31 cellular contexts compared by ENCODE assay signal in the genomic region with DNA sequence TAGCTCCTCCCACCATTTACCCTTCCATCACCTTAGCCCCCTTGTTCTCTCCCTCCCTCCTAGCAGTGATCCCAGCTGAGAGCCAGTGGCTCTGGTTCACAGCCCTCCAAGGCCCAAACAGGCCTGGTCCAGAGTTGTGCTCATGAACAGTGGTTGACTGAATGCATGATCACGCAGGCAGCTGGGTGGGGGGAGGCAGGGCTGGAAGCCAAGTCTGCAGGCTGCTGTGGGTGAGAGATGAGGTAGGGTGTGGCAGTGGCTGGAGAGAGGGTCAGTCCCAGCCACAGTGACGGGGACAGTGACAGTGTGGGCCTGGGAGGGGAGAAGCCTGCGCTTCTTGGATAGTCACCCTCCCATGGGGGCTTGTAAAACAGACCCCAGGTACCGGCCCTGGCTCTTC. TPM values are rescaled to one million over a fixed set of nuclear protein-coding genes. Genes with fewer than 3 reads are reported as not detected.
"Had no signal": no experiment of that assay in that cellular context is flagged by ENCODE, and none has a peak within 500 bp of the region (broad histone marks: within the 10 kb centered on the region; RNA-seq: fewer than 3 reads in every experiment).

No MANE protein-coding gene starts in this region.

- H3K36me3 ChIP-seq: stomach, suprapubic skin, thoracic aorta, thyroid gland, tibial artery, tibial nerve, transverse colon, upper lobe of left lung, upper lobe of right lung, uterus, vagina had no signal

- H3K4me3 Mint-ChIP-seq: stimulated activated effector memory CD8-positive, alpha-beta T cell treated with anti-CD3 and anti-CD28 coated beads, Interleukin-12 subunit alpha, Interleukin-12 subunit beta, amount 100 ng/mL, for 72 hours; stimulated activated memory B cell treated with anti-CD40 and anti-IgM and Interleukin-4, amounts not matched to agents 10 μg/mL and 1 μg/mL and 100 μg/mL, for 72 hours; stimulated activated naive B cell treated with anti-CD40 and anti-IgM and Interleukin-4, amounts not matched to agents 10 μg/mL and 1 μg/mL and 100 μg/mL, for 72 hours; stimulated activated naive CD8-positive, alpha-beta T cell treated with anti-CD3 and anti-CD28 coated beads, Interleukin-15, amount 100 ng/mL, for 72 hours; stimulated activated naive CD8-positive, alpha-beta T cell treated with anti-CD3 and anti-CD28 coated beads, Interleukin-15, Interleukin-2, amounts not matched to agents 100 ng/mL and 50 ng/mL, for 24 hours; type B pancreatic cell had no signal

- H3K4me3 ChIP-seq: stomach, suprapubic skin, testis, thoracic aorta, thyroid gland, tibial artery, tibial nerve, transverse colon, upper lobe of left lung, upper lobe of right lung, uterus, vagina had no signal

- H3K9me3 ChIP-seq: stomach, suprapubic skin, testis, thoracic aorta, thyroid gland, tibial artery, tibial nerve, transverse colon, upper lobe of left lung, upper lobe of right lung, uterus, vagina had no signal

- H3K36me3 Mint-ChIP-seq: stimulated activated effector memory CD8-positive, alpha-beta T cell treated with anti-CD3 and anti-CD28 coated beads, Interleukin-12 subunit alpha, Interleukin-12 subunit beta, amount 100 ng/mL, for 72 hours; stimulated activated memory B cell treated with anti-CD40 and anti-IgM and Interleukin-4, amounts not matched to agents 10 μg/mL and 1 μg/mL and 100 μg/mL, for 72 hours; stimulated activated naive B cell treated with anti-CD40 and anti-IgM and Interleukin-4, amounts not matched to agents 10 μg/mL and 1 μg/mL and 100 μg/mL, for 72 hours; type B pancreatic cell had no signal

- H3K4me1 ChIP-seq: stomach, suprapubic skin, testis, thyroid gland, tibial artery, tibial nerve, transverse colon, upper lobe of left lung, uterus, vagina had no signal

- H3K9me3 Mint-ChIP-seq: stimulated activated effector memory CD8-positive, alpha-beta T cell treated with anti-CD3 and anti-CD28 coated beads, Interleukin-12 subunit alpha, Interleukin-12 subunit beta, amount 100 ng/mL, for 72 hours; stimulated activated memory B cell treated with anti-CD40 and anti-IgM and Interleukin-4, amounts not matched to agents 10 μg/mL and 1 μg/mL and 100 μg/mL, for 72 hours; stimulated activated naive B cell treated with anti-CD40 and anti-IgM and Interleukin-4, amounts not matched to agents 10 μg/mL and 1 μg/mL and 100 μg/mL, for 72 hours; stimulated activated naive CD8-positive, alpha-beta T cell treated with anti-CD3 and anti-CD28 coated beads, Interleukin-15, amount 100 ng/mL, for 72 hours; stimulated activated naive CD8-positive, alpha-beta T cell treated with anti-CD3 and anti-CD28 coated beads, Interleukin-15, Interleukin-2, amounts not matched to agents 100 ng/mL and 50 ng/mL, for 24 hours; type B pancreatic cell had no signal

- ATAC-seq: stimulated activated effector memory CD8-positive, alpha-beta T cell treated with anti-CD3 and anti-CD28 coated beads, Interleukin-12 subunit alpha, Interleukin-12 subunit beta, amount 100 ng/mL, for 72 hours; stimulated activated memory B cell treated with anti-CD40 and anti-IgM and Interleukin-4, amounts not matched to agents 10 μg/mL and 1 μg/mL and 100 μg/mL, for 72 hours; stimulated activated naive B cell treated with anti-CD40 and anti-IgM and Interleukin-4, amounts not matched to agents 10 μg/mL and 1 μg/mL and 100 μg/mL, for 72 hours; stimulated activated naive CD8-positive, alpha-beta T cell treated with anti-CD3 and anti-CD28 coated beads, Interleukin-15, amount 100 ng/mL, for 72 hours; stimulated activated naive CD8-positive, alpha-beta T cell treated with anti-CD3 and anti-CD28 coated beads, Interleukin-15, Interleukin-2, amounts not matched to agents 100 U/mL and 50 U/mL, for 24 hours; upper lobe of right lung had no signal

- FAIRE-seq: urothelium cell line had no signal

- H3K27me3 ChIP-seq: testis, thyroid gland, upper lobe of left lung, uterus, vagina had no signal

- H3K27ac Mint-ChIP-seq: stimulated activated effector memory CD8-positive, alpha-beta T cell treated with anti-CD3 and anti-CD28 coated beads, Interleukin-12 subunit alpha, Interleukin-12 subunit beta, amount 100 ng/mL, for 72 hours; stimulated activated memory B cell treated with anti-CD40 and anti-IgM and Interleukin-4, amounts not matched to agents 10 μg/mL and 1 μg/mL and 100 μg/mL, for 72 hours; stimulated activated naive B cell treated with anti-CD40 and anti-IgM and Interleukin-4, amounts not matched to agents 10 μg/mL and 1 μg/mL and 100 μg/mL, for 72 hours; stimulated activated naive CD8-positive, alpha-beta T cell treated with anti-CD3 and anti-CD28 coated beads, Interleukin-15, Interleukin-2, amounts not matched to agents 100 ng/mL and 50 ng/mL, for 24 hours; type B pancreatic cell had no signal

- H3K27ac ChIP-seq: stomach, suprapubic skin, testis, thoracic aorta, thyroid gland, tibial artery, tibial nerve, transverse colon, upper lobe of left lung, upper lobe of right lung, uterus, vagina had no signal

- DNase-seq: stimulated activated CD4-positive, alpha-beta T cell treated with anti-CD3 and anti-CD28 coated beads, Interleukin-2, amount 100 ng/mL, for 48 hours; stimulated activated CD4-positive, alpha-beta T cell treated with anti-CD3 and anti-CD28 coated beads, Interleukin-4, amount 100 ng/mL, for 1 hour; stimulated activated CD4-positive, alpha-beta T cell treated with anti-CD3 and anti-CD28 coated beads, Interleukin-4, amount 100 ng/mL, for 24 hours; stimulated activated CD4-positive, alpha-beta T cell treated with anti-CD3 and anti-CD28 coated beads, Interleukin-4, amount 100 ng/mL, for 4 hours; stimulated activated CD8-positive, alpha-beta memory T cell treated with anti-CD3 and anti-CD28 coated beads, Interleukin-4, amount 100 ng/mL, for 48 hours; stimulated activated naive B cell treated with anti-CD40 and anti-IgM and Interleukin-4, amounts not matched to agents 10 μg/mL and 1 μg/mL and 100 μg/mL, for 72 hours; stimulated activated naive CD4-positive, alpha-beta T cell; stimulated activated naive CD4-positive, alpha-beta T cell treated with Interleukin-2 at 50 U/mL for 16 hours; stimulated activated naive CD8-positive, alpha-beta T cell treated with anti-CD3 and anti-CD28 coated beads, Interleukin-15, amount 100 ng/mL, for 72 hours; stimulated activated naive CD8-positive, alpha-beta T cell treated with anti-CD3 and anti-CD28 coated beads, Interleukin-15, Interleukin-2, amounts not matched to agents 100 U/mL and 50 U/mL, for 24 hours; stomach; substantia nigra; testis; thyroid gland; tibial artery; transverse colon; trophoblast cell; upper lobe of left lung; upper lobe of right lung; uterus had no signal

- H3K4me1 Mint-ChIP-seq: stimulated activated effector memory CD8-positive, alpha-beta T cell treated with anti-CD3 and anti-CD28 coated beads, Interleukin-12 subunit alpha, Interleukin-12 subunit beta, amount 100 ng/mL, for 72 hours; stimulated activated memory B cell treated with anti-CD40 and anti-IgM and Interleukin-4, amounts not matched to agents 10 μg/mL and 1 μg/mL and 100 μg/mL, for 72 hours; stimulated activated naive B cell treated with anti-CD40 and anti-IgM and Interleukin-4, amounts not matched to agents 10 μg/mL and 1 μg/mL and 100 μg/mL, for 72 hours; stimulated activated naive CD8-positive, alpha-beta T cell treated with anti-CD3 and anti-CD28 coated beads, Interleukin-15, amount 100 ng/mL, for 72 hours had no signal

RNA-seq across cellular contexts. Expression of a gene that starts 22.2 kb away (rescaled TPM):
- total RNA-seq: stomach, thoracic aorta, thyroid gland, tibial nerve, transverse colon, upper lobe of left lung, upper lobe of right lung, ureter, urinary bladder, vagina had no signal
- polyA plus RNA-seq: stomach, urinary bladder had no signal
